Comparison of ENCODE assay signal across 1 cellular context in genomic region chr2:57720728-57721627, GRCh38.
TF ChIP-seq lines count a peak whose summit lies in the region.

No MANE protein-coding gene starts in this region.

TF ChIP-seq in HepG2, 621 proteins besides CTCF, POLR2A, EP300 and RAD21 (continued from another document):
- TF ChIP-seq, protein P1, sequence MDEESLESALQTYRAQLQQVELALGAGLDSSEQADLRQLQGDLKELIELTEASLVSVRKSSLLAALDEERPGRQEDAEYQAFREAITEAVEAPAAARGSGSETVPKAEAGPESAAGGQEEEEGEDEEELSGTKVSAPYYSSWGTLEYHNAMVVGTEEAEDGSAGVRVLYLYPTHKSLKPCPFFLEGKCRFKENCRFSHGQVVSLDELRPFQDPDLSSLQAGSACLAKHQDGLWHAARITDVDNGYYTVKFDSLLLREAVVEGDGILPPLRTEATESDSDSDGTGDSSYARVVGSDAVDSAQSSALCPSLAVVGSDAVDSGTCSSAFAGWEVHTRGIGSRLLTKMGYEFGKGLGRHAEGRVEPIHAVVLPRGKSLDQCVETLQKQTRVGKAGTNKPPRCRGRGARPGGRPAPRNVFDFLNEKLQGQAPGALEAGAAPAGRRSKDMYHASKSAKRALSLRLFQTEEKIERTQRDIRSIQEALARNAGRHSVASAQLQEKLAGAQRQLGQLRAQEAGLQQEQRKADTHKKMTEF (CRISPR knock-in tag; IDR thresholded peaks at IDR 0.05), result no peak
- TF ChIP-seq, protein P2, sequence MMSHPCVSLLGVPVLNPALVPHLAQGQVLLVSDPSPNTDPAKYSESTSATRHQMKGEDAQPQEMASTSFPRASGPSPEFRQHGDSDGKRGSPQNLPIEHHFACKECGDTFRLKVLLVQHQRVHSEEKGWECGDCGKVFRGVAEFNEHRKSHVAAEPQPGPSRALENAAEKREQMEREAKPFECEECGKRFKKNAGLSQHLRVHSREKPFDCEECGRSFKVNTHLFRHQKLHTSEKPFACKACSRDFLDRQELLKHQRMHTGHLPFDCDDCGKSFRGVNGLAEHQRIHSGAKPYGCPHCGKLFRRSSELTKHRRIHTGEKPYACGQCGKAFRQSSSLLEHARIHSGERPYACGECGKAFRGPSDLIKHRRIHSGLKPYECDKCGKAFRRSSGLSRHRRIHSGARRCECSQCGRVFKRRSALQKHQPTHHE (CRISPR knock-in tag; IDR thresholded peaks at IDR 0.05; ENCODE audit: borderline replicate concordance), result no peak
- TF ChIP-seq MYNN (CRISPR knock-in tag; IDR thresholded peaks at IDR 0.05; ENCODE audit: low read depth) (no peak), NFATC3 (CRISPR knock-in tag; IDR thresholded peaks at IDR 0.05) (no peak), STAG1 (CRISPR knock-in tag; IDR thresholded peaks at IDR 0.05) (peak; percentile 85), SMC3 (IDR thresholded peaks at IDR 0.05; ENCODE audit: low read length) (peak; percentile 52; the same call in 1 of the 2 replicates), ZNF549 (CRISPR knock-in tag; IDR thresholded peaks at IDR 0.05) (no peak), ZNF382 (CRISPR knock-in tag; IDR thresholded peaks at IDR 0.05; ENCODE audit: borderline replicate concordance) (no peak)
TF ChIP-seq in HepG2: peak in this region for 6.
